Comparison of ENCODE assay signal across 19 cellular contexts in the genomic region with DNA sequence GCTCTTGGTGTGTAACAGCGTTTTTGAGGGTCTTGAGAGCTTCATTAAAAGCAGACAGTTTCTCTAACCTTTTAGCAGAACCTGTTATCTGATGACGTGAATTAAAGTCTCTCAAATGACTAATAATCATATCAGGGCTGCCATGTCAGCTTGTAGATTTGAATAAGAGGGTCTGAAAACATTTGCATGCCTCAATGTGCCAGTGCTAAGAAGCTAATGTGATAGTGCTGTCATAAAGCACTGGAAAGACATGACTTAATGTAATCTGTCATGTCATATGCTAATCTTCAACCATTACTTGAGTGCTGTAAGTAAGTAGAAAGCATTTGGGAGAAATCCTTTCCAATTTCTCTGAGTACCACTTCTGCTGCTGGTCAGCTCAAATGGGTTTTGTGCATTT.
"Had no signal": no experiment of that assay in that cellular context is flagged by ENCODE, and none has a peak within 500 bp of the region (broad histone marks: within the 10 kb centered on the region; RNA-seq: fewer than 3 reads in every experiment).

No MANE protein-coding gene starts in this region.

- H3K4me3 Mint-ChIP-seq: naive B cell; nephron; stimulated activated naive B cell treated with anti-CD40 and anti-IgM and Interleukin-4, amounts not matched to agents 10 μg/mL and 1 μg/mL and 100 μg/mL, for 72 hours; stimulated activated naive CD8-positive, alpha-beta T cell treated with anti-CD3 and anti-CD28 coated beads, Interleukin-15, amount 100 ng/mL, for 72 hours had no signal

- H3K9me3 ChIP-seq: psoas muscle, sigmoid colon, testis, transverse colon had no signal

- ATAC-seq: left colon; psoas muscle; stimulated activated naive B cell treated with anti-CD40 and anti-IgM and Interleukin-4, amounts not matched to agents 10 μg/mL and 1 μg/mL and 100 μg/mL, for 72 hours; stimulated activated naive CD8-positive, alpha-beta T cell treated with anti-CD3 and anti-CD28 coated beads, Interleukin-15, amount 100 ng/mL, for 72 hours had no signal

- H3K27ac ChIP-seq: hepatocyte, psoas muscle, sigmoid colon, skin epidermis, testis, transverse colon had no signal

- H3K36me3 ChIP-seq: sigmoid colon, transverse colon had no signal

- H3K4me1 Mint-ChIP-seq: naive B cell; stimulated activated naive B cell treated with anti-CD40 and anti-IgM and Interleukin-4, amounts not matched to agents 10 μg/mL and 1 μg/mL and 100 μg/mL, for 72 hours; stimulated activated naive CD8-positive, alpha-beta T cell treated with anti-CD3 and anti-CD28 coated beads, Interleukin-15, amount 100 ng/mL, for 72 hours had no signal

- DNase-seq: cortex of kidney; dorsolateral prefrontal cortex; effector CD8-positive, alpha-beta T cell; foreskin melanocyte; head of caudate nucleus; left colon; mesendoderm; naive B cell; psoas muscle; sigmoid colon; stimulated activated CD4-positive, alpha-beta T cell treated with anti-CD3 and anti-CD28 coated beads, Interleukin-2, amount 100 ng/mL, for 24 hours; stimulated activated CD4-positive, alpha-beta T cell treated with anti-CD3 and anti-CD28 coated beads, Interleukin-4, amount 100 ng/mL, for 4 hours; stimulated activated naive B cell treated with anti-CD40 and anti-IgM and Interleukin-4, amounts not matched to agents 10 μg/mL and 1 μg/mL and 100 μg/mL, for 72 hours; stimulated activated naive CD8-positive, alpha-beta T cell treated with anti-CD3 and anti-CD28 coated beads, Interleukin-15, amount 100 ng/mL, for 72 hours; testis; transverse colon had no signal

- H3K27me3 Mint-ChIP-seq: naive B cell; stimulated activated naive B cell treated with anti-CD40 and anti-IgM and Interleukin-4, amounts not matched to agents 10 μg/mL and 1 μg/mL and 100 μg/mL, for 72 hours; stimulated activated naive CD8-positive, alpha-beta T cell treated with anti-CD3 and anti-CD28 coated beads, Interleukin-15, amount 100 ng/mL, for 72 hours had no signal

- H3K27me3 ChIP-seq: dorsolateral prefrontal cortex, hepatocyte, sigmoid colon, testis, transverse colon had no signal

- H3K27ac Mint-ChIP-seq: naive B cell; nephron; stimulated activated naive B cell treated with anti-CD40 and anti-IgM and Interleukin-4, amounts not matched to agents 10 μg/mL and 1 μg/mL and 100 μg/mL, for 72 hours; stimulated activated naive CD8-positive, alpha-beta T cell treated with anti-CD3 and anti-CD28 coated beads, Interleukin-15, amount 100 ng/mL, for 72 hours had no signal

- H3K4me3 ChIP-seq: dorsolateral prefrontal cortex, hepatocyte, psoas muscle, sigmoid colon, skin epidermis, testis, transverse colon had no signal

- H3K9me3 Mint-ChIP-seq: naive B cell; nephron; stimulated activated naive CD8-positive, alpha-beta T cell treated with anti-CD3 and anti-CD28 coated beads, Interleukin-15, amount 100 ng/mL, for 72 hours had no signal

- H3K36me3 Mint-ChIP-seq: naive B cell; stimulated activated naive B cell treated with anti-CD40 and anti-IgM and Interleukin-4, amounts not matched to agents 10 μg/mL and 1 μg/mL and 100 μg/mL, for 72 hours had no signal
